ENCODE assay signal across 32 cellular contexts in genomic region chr10:27439101-27439500, GRCh38.
"Had no signal": no experiment of that assay in that cellular context is flagged by ENCODE, and none has a peak within 500 bp of the region (broad histone marks: within the 10 kb centered on the region; RNA-seq: fewer than 3 reads in every experiment).

No MANE protein-coding gene starts in this region.

- H3K4me1 Mint-ChIP-seq: central memory CD8-positive, alpha-beta T cell; endodermal cell; immature natural killer cell; naive B cell; stimulated activated memory B cell treated with anti-CD40 and anti-IgM and Interleukin-4, amounts not matched to agents 10 μg/mL and 1 μg/mL and 100 μg/mL, for 72 hours; stimulated activated naive CD8-positive, alpha-beta T cell treated with anti-CD3 and anti-CD28 coated beads, Interleukin-15, amount 100 ng/mL, for 72 hours; T-cell had no signal

- DNase-seq: activated CD4-positive, alpha-beta T cell treated with anti-CD3 and anti-CD28 coated beads for 4 hours; activated CD4-positive, alpha-beta T cell treated with anti-CD3 and anti-CD28 coated beads, Interleukin-2, amount 50 U/mL, for 4 hours; activated CD4-positive, CD25-positive, alpha-beta regulatory T cell; activated naive CD4-positive, alpha-beta T cell; activated T-cell treated with anti-CD3 and anti-CD28 coated beads for 4 hours; activated T-cell treated with anti-CD3 and anti-CD28 coated beads, Interleukin-2, amount 50 U/mL, for 72 hours; endodermal cell; esophagus squamous epithelium; heart left ventricle; hypothalamus; immature natural killer cell; left ventricle myocardium inferior; naive B cell; pancreas; psoas muscle; sigmoid colon; small intestine; stimulated activated CD4-positive, alpha-beta T cell treated with anti-CD3 and anti-CD28 coated beads, Interleukin-1b, Interleukin-23, amount 100 ng/mL, for 48 hours; stimulated activated CD4-positive, alpha-beta T cell treated with anti-CD3 and anti-CD28 coated beads, Interleukin-4, amount 100 ng/mL, for 4 hours; stimulated activated CD8-positive, alpha-beta memory T cell treated with anti-CD3 and anti-CD28 coated beads, Interleukin-4, amount 100 ng/mL, for 48 hours; stimulated activated naive CD8-positive, alpha-beta T cell treated with anti-CD3 and anti-CD28 coated beads, Interleukin-15, amount 100 ng/mL, for 72 hours; substantia nigra; T-cell; thyroid gland; upper lobe of left lung had no signal

- H3K27me3 ChIP-seq: breast epithelium, heart left ventricle, pancreas, sigmoid colon, thyroid gland, upper lobe of left lung, vagina had no signal

- H3K9me3 ChIP-seq: breast epithelium, esophagus squamous epithelium, heart left ventricle, left ventricle myocardium inferior, pancreas, psoas muscle, sigmoid colon, thyroid gland, upper lobe of left lung, vagina had no signal

- H3K36me3 Mint-ChIP-seq: activated naive CD4-positive, alpha-beta T cell treated with anti-CD3 and anti-CD28 coated beads, Interleukin-2, amount 50 U/mL, for 72 hours; immature natural killer cell; mesothelial cell of epicardium; naive B cell; stimulated activated memory B cell treated with anti-CD40 and anti-IgM and Interleukin-4, amounts not matched to agents 10 μg/mL and 1 μg/mL and 100 μg/mL, for 72 hours; T-cell had no signal

- H3K4me3 ChIP-seq: breast epithelium, esophagus squamous epithelium, heart left ventricle, left ventricle myocardium inferior, pancreas, psoas muscle, sigmoid colon, thyroid gland, upper lobe of left lung, vagina had no signal

- H3K27ac Mint-ChIP-seq: activated naive CD4-positive, alpha-beta T cell treated with anti-CD3 and anti-CD28 coated beads, Interleukin-2, amount 50 U/mL, for 72 hours; activated T-cell treated with anti-CD3 and anti-CD28 coated beads, Interleukin-2, amount 50 U/mL, for 72 hours; dendritic cell treated with granulocyte-macrophage colony-stimulating factor and Interleukin-4, amounts not matched to agents 40 ng/mL and 50 ng/mL, for 4 days; endodermal cell; immature natural killer cell; mesothelial cell of epicardium; naive B cell; stimulated activated memory B cell treated with anti-CD40 and anti-IgM and Interleukin-4, amounts not matched to agents 10 μg/mL and 1 μg/mL and 100 μg/mL, for 72 hours; stimulated activated naive CD8-positive, alpha-beta T cell treated with anti-CD3 and anti-CD28 coated beads, Interleukin-15, amount 100 ng/mL, for 72 hours; T-cell had no signal

- H3K4me3 Mint-ChIP-seq: activated T-cell treated with anti-CD3 and anti-CD28 coated beads, Interleukin-2, amount 50 U/mL, for 72 hours; central memory CD8-positive, alpha-beta T cell; dendritic cell treated with granulocyte-macrophage colony-stimulating factor and Interleukin-4, amounts not matched to agents 40 ng/mL and 50 ng/mL, for 4 days; endodermal cell; immature natural killer cell; mesothelial cell of epicardium; naive B cell; stimulated activated memory B cell treated with anti-CD40 and anti-IgM and Interleukin-4, amounts not matched to agents 10 μg/mL and 1 μg/mL and 100 μg/mL, for 72 hours; stimulated activated naive CD8-positive, alpha-beta T cell treated with anti-CD3 and anti-CD28 coated beads, Interleukin-15, amount 100 ng/mL, for 72 hours; T-cell had no signal

- H3K27me3 Mint-ChIP-seq: stimulated activated naive CD8-positive, alpha-beta T cell treated with anti-CD3 and anti-CD28 coated beads, Interleukin-15, amount 100 ng/mL, for 72 hours had no signal

- H3K4me1 ChIP-seq: breast epithelium, esophagus squamous epithelium, heart left ventricle, left ventricle myocardium inferior, pancreas, psoas muscle, thyroid gland, upper lobe of left lung, vagina had no signal

- H3K27ac ChIP-seq: breast epithelium, esophagus squamous epithelium, heart left ventricle, left ventricle myocardium inferior, pancreas, psoas muscle, sigmoid colon, thyroid gland, upper lobe of left lung, vagina had no signal

- H3K36me3 ChIP-seq: breast epithelium, esophagus squamous epithelium, heart left ventricle, left ventricle myocardium inferior, pancreas, sigmoid colon, thyroid gland, upper lobe of left lung, vagina had no signal

- H3K9me3 Mint-ChIP-seq: activated naive CD4-positive, alpha-beta T cell treated with anti-CD3 and anti-CD28 coated beads, Interleukin-2, amount 50 U/mL, for 72 hours; activated T-cell treated with anti-CD3 and anti-CD28 coated beads, Interleukin-2, amount 50 U/mL, for 72 hours; central memory CD8-positive, alpha-beta T cell; dendritic cell treated with granulocyte-macrophage colony-stimulating factor and Interleukin-4, amounts not matched to agents 40 ng/mL and 50 ng/mL, for 4 days; endodermal cell; mesothelial cell of epicardium; stimulated activated memory B cell treated with anti-CD40 and anti-IgM and Interleukin-4, amounts not matched to agents 10 μg/mL and 1 μg/mL and 100 μg/mL, for 72 hours; stimulated activated naive CD8-positive, alpha-beta T cell treated with anti-CD3 and anti-CD28 coated beads, Interleukin-15, amount 100 ng/mL, for 72 hours; T-cell had no signal
